Comparison of ENCODE assay signal across 8 cellular contexts in the genomic region with DNA sequence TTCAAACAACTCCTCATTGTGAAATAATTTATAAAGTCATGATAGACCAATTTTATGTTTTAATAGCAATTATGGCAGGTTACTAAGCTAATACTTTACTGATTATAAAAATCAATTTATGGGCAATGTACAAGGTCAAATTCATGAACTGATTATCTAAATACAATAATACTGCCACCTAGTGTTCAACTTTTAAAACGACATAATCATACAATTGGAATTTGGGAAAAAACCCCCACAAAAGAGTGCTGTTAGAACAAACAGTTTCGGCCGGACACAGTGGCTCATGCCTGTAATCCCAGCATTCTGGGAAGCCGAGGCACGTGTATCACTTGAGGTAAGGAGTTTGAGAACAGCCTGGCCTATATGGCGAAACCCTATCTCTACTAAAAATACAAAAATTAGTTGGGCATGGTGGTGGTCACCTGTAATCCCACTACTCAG. TPM values are rescaled to one million over a fixed set of nuclear protein-coding genes. Genes with fewer than 3 reads are reported as not detected.
DNase-seq lines count a peak whose midpoint lies in the region; ATAC-seq and TF ChIP-seq lines count a peak whose summit lies in the region.

No MANE protein-coding gene starts in this region.

- H3K27ac ChIP-seq in H9 (ENCODE audit: insufficient read length, low read depth, low read length) = no peak overlapping the region
- no peak overlapping the region for H3K27ac ChIP-seq in Peyer's patch

- H2BK5ac ChIP-seq in H9 (ENCODE audit: insufficient read length, low read length) = no peak overlapping the region

- H3K4me3 Mint-ChIP-seq in H9 (no peak overlapping the region), progenitor cell of endocrine pancreas (ENCODE audit: low read depth) (no peak overlapping the region)

- no CpG with 5 or more reads among the region's 6 CpGs for WGBS in H9 (ENCODE audit: extremely low coverage, insufficient read length, low lambda C conversion rate)

- no peak overlapping the region for H2AK5ac ChIP-seq in H9 (ENCODE audit: insufficient read length, low read length)

- no peak overlapping the region for H2AFZ ChIP-seq in H9 (ENCODE audit: low read length)

- H3K14ac ChIP-seq in H9 (ENCODE audit: insufficient read depth, low read length) = no peak overlapping the region

- no peak overlapping the region for H2BK12ac ChIP-seq in H9 (ENCODE audit: insufficient read length, low read depth, low read length)

- H4K20me1 ChIP-seq in H9 (ENCODE audit: control insufficient read depth, insufficient read depth, insufficient read length) = no peaks in the 10 kb centered on the region

- POLR2A ChIA-PET in BJ (lab: Charles Lee) = interaction anchor here (0.6 kb wide), 1 partner anchor 146 kb away, joined by 3 read pairs; no protein-coding TSS in a partner anchor

- H3K9ac ChIP-seq in H9 (ENCODE audit: extremely low read depth, insufficient read length, low read length) = no peak overlapping the region

- H3K4me1 Mint-ChIP-seq in H9 (no peaks in the 10 kb centered on the region), progenitor cell of endocrine pancreas (ENCODE audit: low read depth) (peaks cover 4% of the 10 kb centered on the region)

- H3K23me2 ChIP-seq in H9 (ENCODE audit: insufficient read length, low read depth, low read length, poor library complexity, severe bottlenecking) = no peaks in the 10 kb centered on the region

- H3K4ac ChIP-seq in H9 (ENCODE audit: low read depth, low read length) = no peak overlapping the region

- H3K36me3 Mint-ChIP-seq in H9 (ENCODE audit: insufficient read depth in 1 of 3, low read depth in 3 of 3) = no peaks in the 10 kb centered on the region; a peak in 2 of 7 replicates
- H3K36me3 Mint-ChIP-seq in progenitor cell of endocrine pancreas (ENCODE audit: insufficient read depth) = peaks cover 3% of the 10 kb centered on the region

- no peak overlapping the region for H2BK120ac ChIP-seq in H9 (ENCODE audit: low read depth, low read length, poor library complexity, severe bottlenecking)

- H3K27me3 ChIP-seq in BJ (ENCODE audit: control insufficient read depth, insufficient read depth, low read length) (no peaks in the 10 kb centered on the region), H9 (ENCODE audit: insufficient read depth, low read length) (no peaks in the 10 kb centered on the region), Peyer's patch (no peaks in the 10 kb centered on the region)

- no peak overlapping the region for H3K18ac ChIP-seq in H9 (ENCODE audit: insufficient read length, low read depth, low read length)

- H2BK20ac ChIP-seq in H9 (ENCODE audit: low read depth, low read length, poor library complexity, severe bottlenecking) = no peak overlapping the region

- no peak for DNase-seq in BJ (ENCODE audit: low read depth)
- DNase-seq in H9 = no peak
- no peak for DNase-seq in Peyer's patch
- DNase-seq in fibroblast of peridontal ligament (ENCODE audit: extremely low read depth) = peak; percentile 74
- DNase-seq in progenitor cell of endocrine pancreas (ENCODE audit: low spot score, unreplicated experiment) = no peak

- H3T11ph ChIP-seq in H9 (ENCODE audit: low read length) = no peak overlapping the region

- H3K27ac Mint-ChIP-seq in H9 (peak overlapping the region; percentile 8 to 84 (median 80); a peak in 4 of 7 replicates), progenitor cell of endocrine pancreas (peak overlapping the region; percentile 85)

- no peak overlapping the region for H2BK15ac ChIP-seq in H9 (ENCODE audit: low read depth, low read length)

- H3K4me2 ChIP-seq in H9 (ENCODE audit: insufficient read depth, insufficient read length, low read length) = no peak overlapping the region

- H3K23ac ChIP-seq in H9 (ENCODE audit: insufficient read length, low read depth, low read length) = no peak overlapping the region

- H3K9me3 ChIP-seq in H9 (ENCODE audit: control insufficient read depth, low read depth, low read length) (no peaks in the 10 kb centered on the region), Peyer's patch (no peaks in the 10 kb centered on the region)

- TF ChIP-seq CTCF in BJ (IDR thresholded peaks at IDR 0.05; ENCODE audit: insufficient read depth, low read depth, low read length) (peak; percentile 43), H9 (conservative IDR thresholded peaks at IDR 0.05) (peak; percentile 75), Peyer's patch (IDR thresholded peaks at IDR 0.05) (peak; percentile 32 to 65 (median 54)), progenitor cell of endocrine pancreas (IDR thresholded peaks at IDR 0.05; ENCODE audit: unreplicated experiment) (peak; percentile 77)

- ATAC-seq in GM19328 (IDR thresholded peaks at IDR 0.05; ENCODE audit: unreplicated experiment) (no peak), HG02981 (IDR thresholded peaks at IDR 0.05; ENCODE audit: unreplicated experiment) (no peak), HG03520 (IDR thresholded peaks at IDR 0.05; ENCODE audit: unreplicated experiment) (no peak)

- H3K9me3 Mint-ChIP-seq in H9 (no peaks in the 10 kb centered on the region), progenitor cell of endocrine pancreas (ENCODE audit: low read depth) (no peaks in the 10 kb centered on the region)

- H3K79me2 ChIP-seq in H9 (ENCODE audit: insufficient read depth, low read length) = no peaks in the 10 kb centered on the region

- H3K4me3 ChIP-seq in BJ (ENCODE audit: low read depth, low read length) = no peak overlapping the region
- H3K4me3 ChIP-seq in Peyer's patch = no peak overlapping the region

- peaks cover 1% of the 10 kb centered on the region; the same call in 1 of the 2 replicates for H3K36me3 ChIP-seq in BJ (ENCODE audit: control insufficient read depth, insufficient read depth, low read length)
- H3K36me3 ChIP-seq in Peyer's patch = peaks cover 0 to 7% (median 0%) of the 10 kb centered on the region in 3 donors

- H4K5ac ChIP-seq in H9 (ENCODE audit: insufficient read length, low read depth, low read length) = no peak overlapping the region

- H3K4me1 ChIP-seq in H9 (ENCODE audit: insufficient read depth, low read length) (no peaks in the 10 kb centered on the region), Peyer's patch (peaks cover 0 to 7% (median 0%) of the 10 kb centered on the region in 4 donors)

- no peak overlapping the region for H4K91ac ChIP-seq in H9 (ENCODE audit: insufficient read length, low read depth, low read length)

- H3K79me1 ChIP-seq in H9 (ENCODE audit: insufficient read depth, low read depth, low read length, poor library complexity, severe bottlenecking) = no peaks in the 10 kb centered on the region

- no peak overlapping the region for H3K56ac ChIP-seq in H9 (ENCODE audit: insufficient read length, low read depth, low read length)

- H3K27me3 Mint-ChIP-seq in H9 (ENCODE audit: low read depth) (no peaks in the 10 kb centered on the region), progenitor cell of endocrine pancreas (no peaks in the 10 kb centered on the region)

- CTCF ChIA-PET in BJ (lab: Yijun Ruan, JAX) = interaction anchor here (0.6 to 3.5 kb wide), 24 partner anchors 8 to 1839 kb away, joined by 3 to 33 read pairs (median 4); no protein-coding TSS in a partner anchor

- no peak overlapping the region for H4K8ac ChIP-seq in H9 (replicated peaks; ENCODE audit: insufficient read length, low read depth, low read length)

- no peak for TF ChIP-seq POLR2A in Peyer's patch (IDR thresholded peaks at IDR 0.05)

RNA-seq across cellular contexts. Expression of a gene that starts 14.0 kb away (rescaled TPM):
- polyA plus RNA-seq in BJ (2011; rRNA removed) = 22.4 and 39.4 TPM in 2 replicates
- 12.1 and 12.2 TPM in 2 replicates for polyA minus RNA-seq in BJ (2011; rRNA and poly(A)+ RNA removed)
- 23.2 TPM in 2 replicates for total RNA-seq in H9 (2021)
- 10 to 100 TPM; 15.1 to 31.4 (median 26.0) TPM for total RNA-seq in Peyer's patch
- total RNA-seq in progenitor cell of endocrine pancreas = 26.3 and 27.4 TPM in 2 replicates
